1 cellular context compared by ENCODE assay signal in genomic region chr2:33322099-33322498, GRCh38.
TF ChIP-seq lines count a peak whose summit lies in the region.

No MANE protein-coding gene starts in this region.

TF ChIP-seq in HepG2, 621 proteins besides CTCF, POLR2A, EP300 and RAD21 (continued from another document):
- TF ChIP-seq HOMEZ (CRISPR knock-in tag; IDR thresholded peaks at IDR 0.05; ENCODE audit: low read depth) = no peak
- no peak for TF ChIP-seq NR2C2 (CRISPR knock-in tag; IDR thresholded peaks at IDR 0.05; ENCODE audit: borderline replicate concordance)
- no peak for TF ChIP-seq PPARG (CRISPR knock-in tag; conservative IDR thresholded peaks at IDR 0.05)
- no peak for TF ChIP-seq ZNF784 (CRISPR knock-in tag; IDR thresholded peaks at IDR 0.05; ENCODE audit: borderline replicate concordance)
- TF ChIP-seq KMT2A (CRISPR knock-in tag; IDR thresholded peaks at IDR 0.05) = no peak
- TF ChIP-seq NFE2 (CRISPR knock-in tag; IDR thresholded peaks at IDR 0.05) = no peak
